Comparison of ENCODE assay signal across 16 cellular contexts in the genomic region with DNA sequence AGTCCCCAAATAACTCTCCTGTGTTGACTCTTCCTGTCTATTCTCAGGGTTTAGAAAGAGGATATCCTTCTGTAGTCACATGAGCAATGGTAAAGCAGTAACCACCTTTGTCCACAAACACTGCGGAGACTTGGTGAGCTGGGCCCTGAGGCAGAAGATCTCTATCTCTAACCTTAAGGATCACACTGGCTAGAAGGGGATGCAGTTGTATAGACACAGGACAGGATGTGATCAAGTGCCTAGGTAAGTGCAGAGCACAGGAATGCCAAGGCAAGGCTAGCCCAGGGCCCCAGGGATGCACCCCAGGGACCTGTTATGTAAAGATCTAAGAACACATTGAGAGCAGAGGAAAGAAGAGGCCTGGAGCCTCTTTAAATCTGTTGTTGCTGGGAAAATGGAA.
DNase-seq lines count a peak whose midpoint lies in the region; ATAC-seq and TF ChIP-seq lines count a peak whose summit lies in the region.
"Had no signal": no experiment of that assay in that cellular context is flagged by ENCODE, and none has a peak within 500 bp of the region (broad histone marks: within the 10 kb centered on the region; RNA-seq: fewer than 3 reads in every experiment).

No MANE protein-coding gene starts in this region.

- ATAC-seq in lower lobe of right lung (no peak), HG03108 (IDR thresholded peaks at IDR 0.05; ENCODE audit: unreplicated experiment) (no peak)
- ATAC-seq: GM12878, HCT116, Panc1 had no signal

- TF ChIP-seq POLR2A in uterus (IDR thresholded peaks at IDR 0.05), result no peak

- H3K36me3 ChIP-seq in left ventricle myocardium inferior (no peaks in the 10 kb centered on the region), lower lobe of right lung (no peaks in the 10 kb centered on the region), uterus (no peaks in the 10 kb centered on the region)

- H3K9me3 ChIP-seq in left ventricle myocardium inferior (replicated peaks), result no peaks in the 10 kb centered on the region
- H3K9me3 ChIP-seq in lower lobe of right lung, result no peaks in the 10 kb centered on the region
- H3K9me3 ChIP-seq in uterus, result no peaks in the 10 kb centered on the region

- H3K27ac ChIP-seq in left ventricle myocardium inferior (replicated peaks), result peak overlapping the region; percentile 55
- peak overlapping the region; percentile 25 for H3K27ac ChIP-seq in cingulate gyrus (ENCODE audit: low read depth, low read length)
- peak overlapping the region; percentile 56 for H3K27ac ChIP-seq in lower lobe of right lung
- H3K27ac ChIP-seq in uterus, result peak overlapping the region; percentile 11 to 36
- H3K27ac ChIP-seq: C4-2B had no signal

- no peak for DNase-seq in left ventricle myocardium inferior
- DNase-seq in cardiac septum (ENCODE audit: low spot score), result no peak
- no peak for DNase-seq in lower lobe of right lung
- no peak for DNase-seq in uterus
- no peak for DNase-seq in AG08395 (ENCODE audit: low spot score)
- no peak for DNase-seq in NCI-H2227 (lab: John Stamatoyannopoulos, UW; ENCODE audit: unreplicated experiment)
- DNase-seq: 8988T, COR-L47, NCI-H146, NCI-H748 treated with DMSO at 0.1 percent for 48 hours had no signal

- peaks cover 4% of the 10 kb centered on the region for H3K4me1 ChIP-seq in left ventricle myocardium inferior
- H3K4me1 ChIP-seq in lower lobe of right lung, result no peaks in the 10 kb centered on the region
- H3K4me1 ChIP-seq in uterus, result no peaks in the 10 kb centered on the region

- no peak for TF ChIP-seq CTCF in left ventricle myocardium inferior (IDR thresholded peaks at IDR 0.05; ENCODE audit: borderline replicate concordance)
- no peak for TF ChIP-seq CTCF in lower lobe of right lung (IDR thresholded peaks at IDR 0.05)
- TF ChIP-seq CTCF in uterus (IDR thresholded peaks at IDR 0.05), result no peak

- no peak overlapping the region for H3K4me3 ChIP-seq in left ventricle myocardium inferior
- H3K4me3 ChIP-seq in lower lobe of right lung, result no peak overlapping the region
- no peak overlapping the region for H3K4me3 ChIP-seq in uterus
- H3K4me3 ChIP-seq: GM12878 had no signal

- intact Hi-C loops in left ventricle myocardium inferior (cut with micrococcal nuclease) (no loop called here), cardiac septum (cut with DNase I) (no loop called here), lower lobe of right lung (cut with DNase I) (no loop called here), uterus (cut with DNase I; ENCODE audit: low total_unique reads) (no loop called here)

- peaks cover 4% of the 10 kb centered on the region for H3K27me3 ChIP-seq in left ventricle myocardium inferior (ENCODE audit: low read depth)
- H3K27me3 ChIP-seq in lower lobe of right lung (ENCODE audit: low read depth), result no peaks in the 10 kb centered on the region
- no peaks in the 10 kb centered on the region for H3K27me3 ChIP-seq in uterus
